Comparison of ENCODE assay signal across 8 cellular contexts in the genomic region with DNA sequence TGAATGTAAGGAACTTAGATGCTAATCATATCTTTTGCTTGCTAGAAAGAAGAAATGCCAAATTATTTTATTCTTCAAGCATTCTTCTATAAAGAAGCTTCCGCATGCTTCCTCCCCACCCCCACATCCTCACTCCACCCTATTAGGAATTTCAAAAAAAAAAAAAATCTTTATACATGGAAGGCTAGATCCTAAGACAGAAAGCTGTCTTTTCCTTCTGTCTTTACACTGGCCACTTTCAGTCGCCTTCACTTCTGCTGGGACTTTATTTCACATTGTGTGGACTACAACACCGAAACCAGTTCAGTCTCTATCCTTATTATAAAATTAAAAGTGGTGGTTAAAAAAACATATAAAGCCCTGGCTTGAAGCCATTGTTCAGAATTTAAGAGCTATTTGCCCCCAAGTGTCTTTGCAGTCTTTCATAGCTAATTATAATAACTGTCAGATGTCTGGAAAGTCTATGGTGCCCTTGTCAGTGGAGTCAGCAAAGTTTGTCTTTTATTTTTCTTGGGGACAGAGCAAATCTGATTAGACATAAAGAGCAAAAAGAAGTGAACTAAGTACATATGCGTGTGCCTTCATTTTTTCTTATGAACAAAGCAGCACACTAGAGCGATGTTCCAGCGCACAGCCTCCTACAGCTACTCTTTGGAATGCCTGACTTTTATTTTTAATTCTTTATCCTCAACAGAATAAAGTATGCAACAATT.
DNase-seq lines count a peak whose midpoint lies in the region; ATAC-seq and TF ChIP-seq lines count a peak whose summit lies in the region.

No MANE protein-coding gene starts in this region.

- H4K20me1 ChIP-seq in neural cell (ENCODE audit: insufficient read depth), result no peaks in the 10 kb centered on the region

- H3K4me1 ChIP-seq in RWPE2 (ENCODE audit: insufficient read depth, poor library complexity, severe bottlenecking), result peaks cover 35% of the 10 kb centered on the region

- TF ChIP-seq CTCF in RWPE2 (IDR thresholded peaks at IDR 0.05; ENCODE audit: poor library complexity, severe bottlenecking), result no peak
- no peak for TF ChIP-seq CTCF in epithelial cell of esophagus (IDR thresholded peaks at IDR 0.05; ENCODE audit: insufficient read depth, low read depth, low read length, missing control alignments)
- no peak for TF ChIP-seq CTCF in neural cell (IDR thresholded peaks at IDR 0.05; ENCODE audit: poor library complexity, severe bottlenecking)

- no peaks in the 10 kb centered on the region for H3K27me3 ChIP-seq in RWPE2 (ENCODE audit: insufficient read depth, poor library complexity, severe bottlenecking)
- H3K27me3 ChIP-seq in neural cell (ENCODE audit: insufficient read depth, low read depth, low read length), result no peaks in the 10 kb centered on the region

- no peaks in the 10 kb centered on the region for H3K9me3 ChIP-seq in RWPE2 (ENCODE audit: severe bottlenecking)
- H3K9me3 ChIP-seq in neural cell (ENCODE audit: low read length), result no peaks in the 10 kb centered on the region

- DNase-seq in A172 (ENCODE audit: low spot score) (peak; percentile 43), GM03348 (ENCODE audit: low spot score) (peak; percentile 32), RWPE2 (ENCODE audit: low spot score) (no peak), epithelial cell of esophagus (ENCODE audit: low read depth) (peak; percentile 47)
- no peak for DNase-seq in stimulated activated CD4-positive, alpha-beta T cell treated with anti-CD3 and anti-CD28 coated beads, Interleukin-2, amount 100 ng/mL, for 48 hours

- H3K36me3 ChIP-seq in RWPE2 (ENCODE audit: low read depth) (peaks cover 20% of the 10 kb centered on the region), neural cell (ENCODE audit: insufficient read depth, low read length) (no peaks in the 10 kb centered on the region)

- peaks cover 49% of the 10 kb centered on the region for H3K79me2 ChIP-seq in neural cell (replicated peaks; ENCODE audit: insufficient read depth, low read length)

- TF ChIP-seq EP300 in neural cell (conservative IDR thresholded peaks at IDR 0.05; ENCODE audit: poor library complexity, severe bottlenecking), result no peak

- H3K27ac ChIP-seq in RWPE2 (ENCODE audit: poor library complexity, severe bottlenecking) (peak overlapping the region; percentile 92), neural cell (ENCODE audit: low read length) (peak overlapping the region; percentile 80)

- no peak for TF ChIP-seq RAD21 in neural cell (conservative IDR thresholded peaks at IDR 0.05)

- H3F3A ChIP-seq in neural cell (ENCODE audit: insufficient read depth, low read length, poor library complexity, severe bottlenecking), result no peaks in the 10 kb centered on the region

- H2AFZ ChIP-seq in neural cell (ENCODE audit: low read depth, low read length), result no peak overlapping the region

- peak overlapping the region; percentile 30 for H3K4me2 ChIP-seq in neural cell (ENCODE audit: low read length)

- H3K4me3 ChIP-seq in RWPE2 (ENCODE audit: severe bottlenecking), result peak overlapping the region; percentile 46
- peak overlapping the region; percentile 88 for H3K4me3 ChIP-seq in epithelial cell of esophagus (ENCODE audit: low read length)
- peak overlapping the region; percentile 72 for H3K4me3 ChIP-seq in neural cell (ENCODE audit: low read length)

- no peaks in the 10 kb centered on the region for H3K9me2 ChIP-seq in neural cell (ENCODE audit: insufficient read depth, low read length)

- 0 out of 3 replicates have a peak, but pooled peaks have one; percentile 16 for ATAC-seq in RWPE2 (ENCODE audit: low read depth)
- no peak for ATAC-seq in GM21423 (IDR thresholded peaks at IDR 0.05; ENCODE audit: unreplicated experiment)
- ATAC-seq in GM19328 (IDR thresholded peaks at IDR 0.05; ENCODE audit: unreplicated experiment), result no peak

- peak overlapping the region; percentile 70 for H3K9ac ChIP-seq in neural cell (ENCODE audit: low read length)

TF ChIP-seq in neural cell, 6 proteins besides CTCF, POLR2A, EP300 and RAD21:
- TF ChIP-seq MXI1 (conservative IDR thresholded peaks at IDR 0.05; ENCODE audit: poor library complexity, severe bottlenecking) (no peak), TAF1 (IDR thresholded peaks at IDR 0.05; ENCODE audit: low read depth) (no peak), SMC3 (conservative IDR thresholded peaks at IDR 0.05; ENCODE audit: poor library complexity) (no peak), EZH2 (IDR thresholded peaks at IDR 0.05; ENCODE audit: borderline replicate concordance, insufficient read depth, low read length, poor library complexity, severe bottlenecking) (no peak)
- TF ChIP-seq, protein P1, sequence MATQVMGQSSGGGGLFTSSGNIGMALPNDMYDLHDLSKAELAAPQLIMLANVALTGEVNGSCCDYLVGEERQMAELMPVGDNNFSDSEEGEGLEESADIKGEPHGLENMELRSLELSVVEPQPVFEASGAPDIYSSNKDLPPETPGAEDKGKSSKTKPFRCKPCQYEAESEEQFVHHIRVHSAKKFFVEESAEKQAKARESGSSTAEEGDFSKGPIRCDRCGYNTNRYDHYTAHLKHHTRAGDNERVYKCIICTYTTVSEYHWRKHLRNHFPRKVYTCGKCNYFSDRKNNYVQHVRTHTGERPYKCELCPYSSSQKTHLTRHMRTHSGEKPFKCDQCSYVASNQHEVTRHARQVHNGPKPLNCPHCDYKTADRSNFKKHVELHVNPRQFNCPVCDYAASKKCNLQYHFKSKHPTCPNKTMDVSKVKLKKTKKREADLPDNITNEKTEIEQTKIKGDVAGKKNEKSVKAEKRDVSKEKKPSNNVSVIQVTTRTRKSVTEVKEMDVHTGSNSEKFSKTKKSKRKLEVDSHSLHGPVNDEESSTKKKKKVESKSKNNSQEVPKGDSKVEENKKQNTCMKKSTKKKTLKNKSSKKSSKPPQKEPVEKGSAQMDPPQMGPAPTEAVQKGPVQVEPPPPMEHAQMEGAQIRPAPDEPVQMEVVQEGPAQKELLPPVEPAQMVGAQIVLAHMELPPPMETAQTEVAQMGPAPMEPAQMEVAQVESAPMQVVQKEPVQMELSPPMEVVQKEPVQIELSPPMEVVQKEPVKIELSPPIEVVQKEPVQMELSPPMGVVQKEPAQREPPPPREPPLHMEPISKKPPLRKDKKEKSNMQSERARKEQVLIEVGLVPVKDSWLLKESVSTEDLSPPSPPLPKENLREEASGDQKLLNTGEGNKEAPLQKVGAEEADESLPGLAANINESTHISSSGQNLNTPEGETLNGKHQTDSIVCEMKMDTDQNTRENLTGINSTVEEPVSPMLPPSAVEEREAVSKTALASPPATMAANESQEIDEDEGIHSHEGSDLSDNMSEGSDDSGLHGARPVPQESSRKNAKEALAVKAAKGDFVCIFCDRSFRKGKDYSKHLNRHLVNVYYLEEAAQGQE (IDR thresholded peaks at IDR 0.05; ENCODE audit: borderline replicate concordance), result peak; percentile 78
TF ChIP-seq in neural cell: peak in this region for 1.

Comparison
In these comparisons a context has a peak if more than half of its experiments do, and no peak if none do; other contexts are left out.
1. DNase-seq: peak in A172 (single experiment), GM03348 (single experiment) and epithelial cell of esophagus (single experiment); none in RWPE2 (single experiment) and stimulated activated CD4-positive, alpha-beta T cell treated with anti-CD3 and anti-CD28 coated beads, Interleukin-2, amount 100 ng/mL, for 48 hours (0 of 2).
2. Peak in every context shown above with its lines, with median percentiles within 50 percentile points of each other: H3K4me3 ChIP-seq.